Comparison of ENCODE assay signal across 11 cellular contexts in genomic region chr6:170272341-170273065, GRCh38. TPM values are rescaled to one million over a fixed set of nuclear protein-coding genes. Genes with fewer than 3 reads are reported as not detected.
A peak's percentile ranks its signal among the peaks of the same experiment; 100 is the strongest.
DNase-seq lines count a peak whose midpoint lies in the region; ATAC-seq and TF ChIP-seq lines count a peak whose summit lies in the region.
"Had no signal": no experiment of that assay in that cellular context is flagged by ENCODE, and none has a peak within 500 bp of the region (broad histone marks: within the 10 kb centered on the region; RNA-seq: fewer than 3 reads in every experiment).

No MANE protein-coding gene starts in this region.

- intact Hi-C loops in activated T-helper 2 cell treated with anti-CD3 and anti-CD28 coated beads, Interferon-gamma antibody, Interleukin-2, Interleukin-4, amounts not matched to agents 10 μg/mL and 5 μg/mL and 100 μg/mL, durations not matched to agents 14 hours and 24 hours and 36 hours (cut with micrococcal nuclease): no loop called here
- intact Hi-C loops in ascending aorta (cut with DNase I): no loop called here

- H3K27me3 ChIP-seq in BLaER1 (peaks cover 30% of the 10 kb centered on the region), ascending aorta (no peaks in the 10 kb centered on the region)

- DNase-seq in GM12864 (ENCODE audit: low read depth): no peak
- no peak for DNase-seq in activated T-helper 2 cell treated with anti-CD3 and anti-CD28 coated beads, Interferon-gamma antibody, Interleukin-2, Interleukin-4, amounts not matched to agents 10 μg/mL and 5 μg/mL and 100 μg/mL, durations not matched to agents 14 hours and 24 hours and 36 hours (ENCODE audit: low spot score)
- DNase-seq in natural killer cell treated with Interleukin-12 subunit alpha and Interleukin-12 subunit beta and Interleukin-15 and Interleukin-18, amount 100 ng/mL, for 72 hours (ENCODE audit: low spot score): no peak
- DNase-seq in NCI-H146 treated with DMSO at 0.1 percent for 48 hours (lab: John Stamatoyannopoulos, UW; ENCODE audit: unreplicated experiment): no peak
- no peak for DNase-seq in ascending aorta (ENCODE audit: low spot score in 2 of 2)
- no peak for DNase-seq in SHP77 (lab: John Stamatoyannopoulos, UW)
- DNase-seq: NCI-H2107, SK-N-SH had no signal

- H3K9me3 ChIP-seq in BLaER1 (peaks cover 8% of the 10 kb centered on the region; the same call in 1 of the 2 replicates), ascending aorta (no peaks in the 10 kb centered on the region)
- H3K9me3 ChIP-seq: SK-N-SH had no signal

- H4K20me1 ChIP-seq in BLaER1: peaks cover 26% of the 10 kb centered on the region; the same call in 1 of the 2 replicates

- H3K36me3 Mint-ChIP-seq in activated T-helper 2 cell treated with anti-CD3 and anti-CD28 coated beads, Interferon-gamma antibody, Interleukin-2, Interleukin-4, amounts not matched to agents 10 μg/mL and 5 μg/mL and 100 μg/mL, durations not matched to agents 14 hours and 24 hours and 36 hours (ENCODE audit: low read depth): no peaks in the 10 kb centered on the region
- H3K36me3 Mint-ChIP-seq in natural killer cell treated with Interleukin-12 subunit alpha and Interleukin-12 subunit beta and Interleukin-15 and Interleukin-18, amount 100 ng/mL, for 72 hours: no peaks in the 10 kb centered on the region

- H3K36me3 ChIP-seq in BLaER1: no peaks in the 10 kb centered on the region
- H3K36me3 ChIP-seq in ascending aorta: no peaks in the 10 kb centered on the region

- no peaks in the 10 kb centered on the region for H3K9me3 Mint-ChIP-seq in activated T-helper 2 cell treated with anti-CD3 and anti-CD28 coated beads, Interferon-gamma antibody, Interleukin-2, Interleukin-4, amounts not matched to agents 10 μg/mL and 5 μg/mL and 100 μg/mL, durations not matched to agents 14 hours and 24 hours and 36 hours
- H3K9me3 Mint-ChIP-seq in natural killer cell treated with Interleukin-12 subunit alpha and Interleukin-12 subunit beta and Interleukin-15 and Interleukin-18, amount 100 ng/mL, for 72 hours: no peaks in the 10 kb centered on the region

- H3K4me3 ChIP-seq in BLaER1: peak overlapping the region; percentile 61
- peak overlapping the region; percentile 23 for H3K4me3 ChIP-seq in GM12864 (ENCODE audit: low read depth, low read length)
- no peak overlapping the region for H3K4me3 ChIP-seq in ascending aorta

- ATAC-seq in natural killer cell treated with Interleukin-12 subunit alpha and Interleukin-12 subunit beta and Interleukin-15 and Interleukin-18, amount 100 ng/mL, for 72 hours: no peak
- no peak for ATAC-seq in GM18498 (IDR thresholded peaks at IDR 0.05; ENCODE audit: unreplicated experiment)

- peak overlapping the region; percentile 95 for H3K4me2 ChIP-seq in BLaER1
- H3K4me2 ChIP-seq: SK-N-SH had no signal

- no peak for TF ChIP-seq CTCF in GM12864 (IDR thresholded peaks at IDR 0.05; ENCODE audit: low read depth, low read length, missing control alignments)
- TF ChIP-seq CTCF in ascending aorta (IDR thresholded peaks at IDR 0.05): no peak

- no peak overlapping the region for H3K27ac Mint-ChIP-seq in activated T-helper 2 cell treated with anti-CD3 and anti-CD28 coated beads, Interferon-gamma antibody, Interleukin-2, Interleukin-4, amounts not matched to agents 10 μg/mL and 5 μg/mL and 100 μg/mL, durations not matched to agents 14 hours and 24 hours and 36 hours
- peak overlapping the region in 1 of 2 donors; percentile 76 for H3K27ac Mint-ChIP-seq in natural killer cell treated with Interleukin-12 subunit alpha and Interleukin-12 subunit beta and Interleukin-15 and Interleukin-18, amount 100 ng/mL, for 72 hours

- H3K4me1 Mint-ChIP-seq in activated T-helper 2 cell treated with anti-CD3 and anti-CD28 coated beads, Interferon-gamma antibody, Interleukin-2, Interleukin-4, amounts not matched to agents 10 μg/mL and 5 μg/mL and 100 μg/mL, durations not matched to agents 14 hours and 24 hours and 36 hours (ENCODE audit: low read depth): peaks cover 9% of the 10 kb centered on the region
- peaks cover 21 to 25% of the 10 kb centered on the region in 2 donors for H3K4me1 Mint-ChIP-seq in natural killer cell treated with Interleukin-12 subunit alpha and Interleukin-12 subunit beta and Interleukin-15 and Interleukin-18, amount 100 ng/mL, for 72 hours (ENCODE audit: low read depth in 2 of 2)

- no peak overlapping the region for H3K9ac ChIP-seq in BLaER1
- H3K9ac ChIP-seq: parathyroid adenoma, SK-N-SH had no signal

- peaks cover 63% of the 10 kb centered on the region for H3K27me3 Mint-ChIP-seq in activated T-helper 2 cell treated with anti-CD3 and anti-CD28 coated beads, Interferon-gamma antibody, Interleukin-2, Interleukin-4, amounts not matched to agents 10 μg/mL and 5 μg/mL and 100 μg/mL, durations not matched to agents 14 hours and 24 hours and 36 hours (ENCODE audit: low read depth)
- H3K27me3 Mint-ChIP-seq in natural killer cell treated with Interleukin-12 subunit alpha and Interleukin-12 subunit beta and Interleukin-15 and Interleukin-18, amount 100 ng/mL, for 72 hours: peaks cover 51 to 56% of the 10 kb centered on the region in 2 donors

- H3K27ac ChIP-seq in BLaER1: peak overlapping the region; percentile 58; the same call in 1 of the 2 replicates
- H3K27ac ChIP-seq in ascending aorta: no peak overlapping the region
- H3K27ac ChIP-seq: parathyroid adenoma had no signal

- H3K4me3 Mint-ChIP-seq in activated T-helper 2 cell treated with anti-CD3 and anti-CD28 coated beads, Interferon-gamma antibody, Interleukin-2, Interleukin-4, amounts not matched to agents 10 μg/mL and 5 μg/mL and 100 μg/mL, durations not matched to agents 14 hours and 24 hours and 36 hours (ENCODE audit: low read depth): peak overlapping the region; percentile 52
- H3K4me3 Mint-ChIP-seq in natural killer cell treated with Interleukin-12 subunit alpha and Interleukin-12 subunit beta and Interleukin-15 and Interleukin-18, amount 100 ng/mL, for 72 hours: peak overlapping the region; percentile 62

- peaks cover 56% of the 10 kb centered on the region for H3K4me1 ChIP-seq in BLaER1
- H3K4me1 ChIP-seq in ascending aorta: no peaks in the 10 kb centered on the region
- H3K4me1 ChIP-seq: parathyroid adenoma had no signal

RNA-seq across cellular contexts. Expression of gene DLL1, which starts 18.4 kb away (rescaled TPM):
- not detected in 2 replicates for total RNA-seq in activated T-helper 2 cell treated with anti-CD3 and anti-CD28 coated beads, Interferon-gamma antibody, Interleukin-2, Interleukin-4, amounts not matched to agents 10 μg/mL and 5 μg/mL and 100 μg/mL, durations not matched to agents 14 hours and 24 hours and 36 hours
- total RNA-seq in natural killer cell treated with Interleukin-12 subunit alpha and Interleukin-12 subunit beta and Interleukin-15 and Interleukin-18, amount 100 ng/mL, for 72 hours: under 1 TPM; 0.12 to 0.61 TPM
- 16.5 TPM for total RNA-seq in ascending aorta

RNA-seq across cellular contexts. Expression of gene FAM120B, which starts 34.1 kb away (rescaled TPM):
- 19.6 and 21.8 TPM in 2 replicates for total RNA-seq in activated T-helper 2 cell treated with anti-CD3 and anti-CD28 coated beads, Interferon-gamma antibody, Interleukin-2, Interleukin-4, amounts not matched to agents 10 μg/mL and 5 μg/mL and 100 μg/mL, durations not matched to agents 14 hours and 24 hours and 36 hours
- total RNA-seq in natural killer cell treated with Interleukin-12 subunit alpha and Interleukin-12 subunit beta and Interleukin-15 and Interleukin-18, amount 100 ng/mL, for 72 hours: 10 to 100 TPM; 19.9 to 28.0 TPM
- total RNA-seq in ascending aorta: 9.9 TPM

Comparison
In these comparisons a context has a peak if more than half of its experiments do, and no peak if none do; other contexts are left out.
1. H3K4me3 ChIP-seq: peak in BLaER1 (single experiment) and GM12864 (single experiment); none in ascending aorta (0 of 2).
2. RNA of gene DLL1, which starts 18.4 kb away (total RNA-seq): 16.5 TPM in ascending aorta (single experiment); 0.12 to 0.61 TPM in natural killer cell treated with Interleukin-12 subunit alpha and Interleukin-12 subunit beta and Interleukin-15 and Interleukin-18, amount 100 ng/mL, for 72 hours and not detected in activated T-helper 2 cell treated with anti-CD3 and anti-CD28 coated beads, Interferon-gamma antibody, Interleukin-2, Interleukin-4, amounts not matched to agents 10 μg/mL and 5 μg/mL and 100 μg/mL, durations not matched to agents 14 hours and 24 hours and 36 hours; every median in the first group is over 10 times any median in the second.